15 cellular contexts compared by ENCODE assay signal in the genomic region with DNA sequence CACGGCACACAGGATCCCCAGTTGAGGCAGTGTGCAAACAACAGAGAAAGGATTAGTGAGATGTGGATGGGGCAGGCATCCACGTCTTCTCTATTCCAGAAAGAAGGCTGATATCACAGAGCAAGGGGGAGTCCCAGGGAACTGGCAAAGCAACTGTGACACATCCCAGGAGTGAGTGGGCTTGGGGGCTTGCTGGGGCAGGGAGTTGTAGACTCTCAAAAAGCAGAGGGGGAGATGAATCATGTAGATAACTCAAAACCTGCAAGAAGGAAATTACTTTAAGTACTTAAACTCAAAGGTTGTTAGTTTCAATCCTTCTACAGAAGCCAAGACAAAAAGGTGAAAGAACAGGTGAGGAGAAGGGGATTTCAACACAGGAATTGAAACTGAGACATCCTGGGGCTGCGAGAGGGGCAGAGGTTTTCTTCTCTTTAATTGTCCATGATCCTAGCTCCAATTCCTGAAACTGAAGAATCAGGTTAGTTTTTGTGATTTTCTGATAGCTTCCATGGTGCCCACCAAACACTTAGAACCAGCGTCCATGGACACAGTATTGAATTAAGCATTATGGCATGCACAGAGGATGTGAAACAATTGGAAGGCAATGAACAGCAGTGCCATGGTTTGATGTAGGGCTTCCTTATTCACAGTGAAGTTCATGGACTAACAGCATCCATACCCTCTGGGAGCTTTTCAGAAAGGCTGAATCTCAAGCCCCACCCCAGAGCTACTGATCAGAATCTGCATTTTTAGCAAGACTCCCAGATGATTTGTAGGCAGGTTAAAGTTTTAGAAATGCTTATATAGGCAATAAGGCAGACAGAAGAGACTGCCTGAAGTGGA. TPM values are rescaled to one million over a fixed set of nuclear protein-coding genes. Genes with fewer than 3 reads are reported as not detected.
DNase-seq lines count a peak whose midpoint lies in the region; ATAC-seq lines count a peak whose summit lies in the region.
"Had no signal": no experiment of that assay in that cellular context is flagged by ENCODE, and none has a peak within 500 bp of the region (broad histone marks: within the 10 kb centered on the region; RNA-seq: fewer than 3 reads in every experiment).

No MANE protein-coding gene starts in this region.

- DNase-seq in MV-4-11 (lab: John Stamatoyannopoulos, UW) (peak; percentile 32), aorta (no peak), NCI-H2081 (lab: John Stamatoyannopoulos, UW) (no peak), NCI-H1930 (lab: John Stamatoyannopoulos, UW) (no peak)
- peak; percentile 76 for DNase-seq in activated naive CD4-positive, alpha-beta T cell treated with anti-CD3 and anti-CD28 coated beads, Interleukin-2, amount 50 U/mL, for 16 hours
- peak; percentile 57 to 81 (median 63) for DNase-seq in stimulated activated CD4-positive, alpha-beta T cell treated with anti-CD3 and anti-CD28 coated beads, TNF-alpha, amount 100 ng/mL, for 24 hours (ENCODE audit: low read depth in 3 of 3)
- DNase-seq: activated gamma-delta T cell treated with Interleukin-2 at 50 U/mL for 16 hours, glutamatergic neuron, NCI-H526 treated with DMSO at 0.1 percent for 48 hours had no signal

- no peaks in the 10 kb centered on the region for H3K9me3 ChIP-seq in aorta (ENCODE audit: control insufficient read depth, low read length)
- H3K9me3 ChIP-seq: SJSA1 had no signal

- no peak overlapping the region for H3K4me3 ChIP-seq in aorta (ENCODE audit: low read length in 2 of 2)
- H3K4me3 ChIP-seq: lung, SJSA1 had no signal

- no peaks in the 10 kb centered on the region for H3K27me3 ChIP-seq in aorta (ENCODE audit: control insufficient read depth in 1 of 2, insufficient read depth in 2 of 2, low read length in 1 of 2)
- H3K27me3 ChIP-seq: SJSA1 had no signal

- intact Hi-C loops in aorta (cut with DNase I), result no loop called here

- H3K27ac ChIP-seq in aorta (ENCODE audit: low read depth in 1 of 2, low read length in 2 of 2), result no peak overlapping the region
- H3K27ac ChIP-seq: SJSA1 had no signal

- no peaks in the 10 kb centered on the region for H3K36me3 ChIP-seq in aorta (ENCODE audit: control insufficient read depth in 1 of 2, insufficient read depth in 2 of 2, low read length in 1 of 2)
- H3K36me3 ChIP-seq: SJSA1 had no signal

- 63 to 65% methylated on average over 4 of the region's 4 CpGs for WGBS in aorta, 2 donors

- H3K4me1 ChIP-seq in aorta (ENCODE audit: control insufficient read depth in 1 of 2, insufficient read depth in 2 of 2, low read length in 2 of 2), result no peaks in the 10 kb centered on the region
- H3K4me1 ChIP-seq: SJSA1 had no signal

- peak; percentile 40 for ATAC-seq in GM18520 (IDR thresholded peaks at IDR 0.05; ENCODE audit: unreplicated experiment)
- no peak for ATAC-seq in HG02938 (IDR thresholded peaks at IDR 0.05; ENCODE audit: unreplicated experiment)
- ATAC-seq in aorta (ENCODE audit: low FRiP score), result no peak

RNA-seq across cellular contexts. Expression of a gene that starts 52.0 kb away (rescaled TPM):
- under 1 TPM in 1 of 2 donors, not detected in 1; 0.29 TPM for total RNA-seq in aorta
- polyA plus RNA-seq in aorta, result not detected
- total RNA-seq: dermis microvascular lymphatic vessel endothelial cell, posterior vena cava had no signal

RNA-seq across cellular contexts. Expression of a gene that starts 59.7 kb away (rescaled TPM):
- total RNA-seq in aorta, result 1 to 10 TPM; 2.8 to 6.2 TPM
- polyA plus RNA-seq in aorta, result under 1 TPM in 1 of 2 donors, not detected in 1; 0.18 TPM
- total RNA-seq: dermis microvascular lymphatic vessel endothelial cell, SJSA1 had no signal

Comparison
In these comparisons a context has a peak if more than half of its experiments do, and no peak if none do; other contexts are left out.
1. DNase-seq: peak in MV-4-11 (single experiment), activated naive CD4-positive, alpha-beta T cell treated with anti-CD3 and anti-CD28 coated beads, Interleukin-2, amount 50 U/mL, for 16 hours (single experiment) and stimulated activated CD4-positive, alpha-beta T cell treated with anti-CD3 and anti-CD28 coated beads, TNF-alpha, amount 100 ng/mL, for 24 hours (3 of 3); none in aorta (0 of 2), NCI-H2081 (0 of 2) and NCI-H1930 (0 of 2).